8 cellular contexts compared by ENCODE assay signal in the genomic region with DNA sequence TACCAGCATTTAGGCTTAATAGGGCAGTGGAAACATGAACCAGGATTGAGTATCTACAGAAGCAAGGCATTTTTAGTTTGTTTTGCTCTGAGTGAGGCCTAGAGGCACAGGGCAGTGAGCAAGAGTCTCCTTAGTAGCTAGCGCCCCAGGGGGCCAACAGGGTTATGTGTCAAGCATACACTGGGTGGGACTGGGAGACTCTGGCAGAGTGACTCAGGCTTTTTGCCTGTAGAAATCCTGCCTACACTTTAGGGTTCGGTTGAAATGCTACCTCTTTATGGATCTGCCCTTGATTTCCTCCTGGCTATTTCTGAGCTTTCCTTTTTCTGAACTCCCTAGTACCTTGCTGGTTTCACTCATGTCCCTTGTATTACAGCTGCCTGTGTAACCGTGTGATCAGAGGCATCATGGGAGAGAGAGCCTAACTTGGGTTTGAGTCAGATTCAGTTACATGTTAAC.
DNase-seq lines count a peak whose midpoint lies in the region; ATAC-seq and TF ChIP-seq lines count a peak whose summit lies in the region.

No MANE protein-coding gene starts in this region.

- H3K27ac Mint-ChIP-seq in activated naive CD4-positive, alpha-beta T cell treated with anti-CD3 and anti-CD28 coated beads for 36 hours: no peak overlapping the region

- no peak overlapping the region for H3K4me2 ChIP-seq in hepatocyte

- H3K27ac ChIP-seq in WERI-Rb-1: no peak overlapping the region
- peak overlapping the region; percentile 63 for H3K27ac ChIP-seq in hepatocyte
- peak overlapping the region in 2 of 4 donors; percentile 23 to 53 for H3K27ac ChIP-seq in tibial nerve

- no peak for TF ChIP-seq POLR2A in tibial nerve (IDR thresholded peaks at IDR 0.05)

- no peaks in the 10 kb centered on the region for H3K79me2 ChIP-seq in hepatocyte

- no peak overlapping the region for H2AFZ ChIP-seq in hepatocyte

- H3K4me1 ChIP-seq in hepatocyte (ENCODE audit: insufficient read depth) (peaks cover 23% of the 10 kb centered on the region), tibial nerve (peaks cover 0 to 36% (median 13%) of the 10 kb centered on the region in 4 donors)

- intact Hi-C loops in activated naive CD4-positive, alpha-beta T cell treated with anti-CD3 and anti-CD28 coated beads for 36 hours (cut with micrococcal nuclease): loop anchor here (2.0 to 10.0 kb wide), 3 partner anchors 904 to 1590 kb away; no protein-coding TSS in a partner anchor

- CTCF ChIA-PET in activated naive CD4-positive, alpha-beta T cell treated with anti-CD3 and anti-CD28 coated beads for 36 hours (lab: Charles Lee): interaction anchor here (0.6 to 4.0 kb wide), 7 partner anchors 11 to 912 kb away, joined by 3 to 22 read pairs (median 6); no protein-coding TSS in a partner anchor
- CTCF ChIA-PET in GM10248 (lab: Yijun Ruan, JAX): interaction anchor here (0.8 to 4.5 kb wide), 11 partner anchors 7 to 912 kb away, joined by 3 to 38 read pairs (median 8); no protein-coding TSS in a partner anchor

- H3K4me3 Mint-ChIP-seq in activated naive CD4-positive, alpha-beta T cell treated with anti-CD3 and anti-CD28 coated beads for 36 hours: no peak overlapping the region

- H3K4me1 Mint-ChIP-seq in activated naive CD4-positive, alpha-beta T cell treated with anti-CD3 and anti-CD28 coated beads for 36 hours (ENCODE audit: low read depth): peaks cover 1% of the 10 kb centered on the region

- no peaks in the 10 kb centered on the region for H4K20me1 ChIP-seq in hepatocyte (ENCODE audit: insufficient read depth, poor library complexity, severe bottlenecking)

- TF ChIP-seq EP300 in tibial nerve (IDR thresholded peaks at IDR 0.05): peak in 1 of 2 donors; percentile 22

- TF ChIP-seq CTCF in WERI-Rb-1 (IDR thresholded peaks at IDR 0.05; ENCODE audit: low read depth, low read length) (peak; percentile 28; the same call in 1 of the 2 replicates), hepatocyte (IDR thresholded peaks at IDR 0.05; ENCODE audit: poor library complexity) (peak; percentile 42), tibial nerve (IDR thresholded peaks at IDR 0.05) (peak in 4 of 5 experiments; percentile 17 to 50 (median 32)), GM10248 (IDR thresholded peaks at IDR 0.05; ENCODE audit: control extremely low read depth, extremely low read depth, low read depth, missing control alignments) (no peak)

- DNase-seq in activated naive CD4-positive, alpha-beta T cell treated with anti-CD3 and anti-CD28 coated beads for 36 hours: peak; percentile 12
- DNase-seq in activated naive CD4-positive, alpha-beta T cell treated with anti-CD3 and anti-CD28 coated beads, Interleukin-2, amount 50 U/mL, for 16 hours: no peak
- DNase-seq in WERI-Rb-1 (peak; percentile 39), hepatocyte (ENCODE audit: low spot score) (peak; percentile 82), tibial nerve (ENCODE audit: low spot score in 2 of 2) (peak; percentile 34 to 42), NCI-H2227 treated with DMSO at 0.1 percent for 48 hours (lab: John Stamatoyannopoulos, UW) (no peak), GM10248 (ENCODE audit: extremely low spot score) (no peak)

- H3K36me3 ChIP-seq in WERI-Rb-1 (peaks cover 3% of the 10 kb centered on the region), hepatocyte (replicated peaks; ENCODE audit: insufficient read depth, low read depth) (no peaks in the 10 kb centered on the region), tibial nerve (peaks cover 0 to 12% (median 0%) of the 10 kb centered on the region in 3 donors)

- no peaks in the 10 kb centered on the region for H3K9me3 Mint-ChIP-seq in activated naive CD4-positive, alpha-beta T cell treated with anti-CD3 and anti-CD28 coated beads for 36 hours

- no peak for ATAC-seq in HG03571 (IDR thresholded peaks at IDR 0.05; ENCODE audit: unreplicated experiment)

- WGBS in hepatocyte (ENCODE audit: low lambda C conversion rate, missing lambda C conversion rate): 40% methylated on average over 3 of the region's 3 CpGs
- 19 to 22% methylated on average over 3 of the region's 3 CpGs for WGBS in tibial nerve, 2 donors

- H3K27me3 Mint-ChIP-seq in activated naive CD4-positive, alpha-beta T cell treated with anti-CD3 and anti-CD28 coated beads for 36 hours (ENCODE audit: low read depth): no peaks in the 10 kb centered on the region

- POLR2A ChIA-PET in GM10248 (lab: Yijun Ruan, JAX): no interaction called here

- H3K36me3 Mint-ChIP-seq in activated naive CD4-positive, alpha-beta T cell treated with anti-CD3 and anti-CD28 coated beads for 36 hours (ENCODE audit: low read depth): no peaks in the 10 kb centered on the region

- H3K4me3 ChIP-seq in WERI-Rb-1 (ENCODE audit: low read depth, low read length) (no peak overlapping the region), hepatocyte (no peak overlapping the region), tibial nerve (no peak overlapping the region)

- H3K27me3 ChIP-seq in WERI-Rb-1 (ENCODE audit: insufficient read depth, low read depth, severe bottlenecking) (no peaks in the 10 kb centered on the region), hepatocyte (no peaks in the 10 kb centered on the region), tibial nerve (no peaks in the 10 kb centered on the region)

- no peaks in the 10 kb centered on the region for H3K9me2 ChIP-seq in hepatocyte (replicated peaks; ENCODE audit: insufficient read depth)

- H3K9me3 ChIP-seq in WERI-Rb-1 (ENCODE audit: severe bottlenecking): no peaks in the 10 kb centered on the region
- no peaks in the 10 kb centered on the region for H3K9me3 ChIP-seq in hepatocyte (ENCODE audit: low read depth)
- no peaks in the 10 kb centered on the region for H3K9me3 ChIP-seq in tibial nerve

Comparison
In these comparisons a context has a peak if more than half of its experiments do, and no peak if none do; other contexts are left out.
1. DNase-seq: peak in activated naive CD4-positive, alpha-beta T cell treated with anti-CD3 and anti-CD28 coated beads for 36 hours (single experiment), WERI-Rb-1 (single experiment), hepatocyte (single experiment) and tibial nerve (2 of 2); none in activated naive CD4-positive, alpha-beta T cell treated with anti-CD3 and anti-CD28 coated beads, Interleukin-2, amount 50 U/mL, for 16 hours (single experiment), NCI-H2227 treated with DMSO at 0.1 percent for 48 hours (single experiment) and GM10248 (single experiment).